13 cellular contexts compared by ENCODE assay signal in genomic region chr11:15289718-15290117, GRCh38.
"Had no signal": no experiment of that assay in that cellular context is flagged by ENCODE, and none has a peak within 500 bp of the region (broad histone marks: within the 10 kb centered on the region; RNA-seq: fewer than 3 reads in every experiment).

No MANE protein-coding gene starts in this region.

- DNase-seq: activated CD4-positive, alpha-beta T cell treated with anti-CD3 and anti-CD28 coated beads, Interleukin-2, amount 10 ng/mL, durations not matched to agents 7 days and 5 days; activated CD4-positive, CD25-positive, alpha-beta regulatory T cell; activated effector memory CD4-positive, alpha-beta T cell treated with Interleukin-2 at 50 U/mL for 16 hours; activated T-cell treated with anti-CD3 and anti-CD28 coated beads, Interleukin-2, amount 50 U/mL, for 1 hour; amniotic stem cell; effector memory CD4-positive, alpha-beta T cell; heart right ventricle; left lung; natural killer cell; nucleus accumbens; right lobe of liver; tibial artery had no signal

- H3K4me3 ChIP-seq: heart right ventricle, left lung, prostate gland, right lobe of liver, tibial artery had no signal

- H3K27me3 ChIP-seq: heart right ventricle, left lung, right lobe of liver, tibial artery had no signal

- H3K4me1 ChIP-seq: left lung, prostate gland, right lobe of liver, tibial artery had no signal

- H3K9me3 ChIP-seq: heart right ventricle, left lung, prostate gland, right lobe of liver, tibial artery had no signal

- H3K36me3 ChIP-seq: heart right ventricle, left lung, prostate gland, right lobe of liver, tibial artery had no signal

- H3K27ac ChIP-seq: heart right ventricle, left lung, prostate gland, right lobe of liver, tibial artery had no signal
